8 cellular contexts compared by ENCODE assay signal in genomic region chr3:37859908-37860199, GRCh38. TPM values are rescaled to one million over a fixed set of nuclear protein-coding genes. Genes with fewer than 3 reads are reported as not detected.
DNase-seq lines count a peak whose midpoint lies in the region; ATAC-seq and TF ChIP-seq lines count a peak whose summit lies in the region.

No MANE protein-coding gene starts in this region.

- TF ChIP-seq CTCF in heart right ventricle (IDR thresholded peaks at IDR 0.05) (no peak), MCF 10A (IDR thresholded peaks at IDR 0.05; ENCODE audit: unreplicated experiment) (no peak), upper lobe of left lung (IDR thresholded peaks at IDR 0.05) (no peak)

- H3K4me3 Mint-ChIP-seq in MCF 10A (ENCODE audit: unreplicated experiment), result peak overlapping the region; percentile 87

- ATAC-seq in heart right ventricle (no peak), upper lobe of left lung (ENCODE audit: low FRiP score in 2 of 2) (no peak), HG03457 (IDR thresholded peaks at IDR 0.05; ENCODE audit: unreplicated experiment) (no peak), HG02642 (IDR thresholded peaks at IDR 0.05; ENCODE audit: poor library complexity, unreplicated experiment) (no peak)

- peaks cover 37% of the 10 kb centered on the region for H3K4me1 Mint-ChIP-seq in MCF 10A (ENCODE audit: insufficient read depth, unreplicated experiment)

- H3K9me3 Mint-ChIP-seq in MCF 10A (ENCODE audit: unreplicated experiment), result no peaks in the 10 kb centered on the region

- H3K27me3 ChIP-seq in heart right ventricle (no peaks in the 10 kb centered on the region), muscle layer of colon (ENCODE audit: control insufficient read depth in 1 of 2, insufficient read depth in 2 of 2, low read length in 2 of 2) (no peaks in the 10 kb centered on the region), upper lobe of left lung (no peaks in the 10 kb centered on the region)

- DNase-seq in heart right ventricle (no peak), cardiac septum (ENCODE audit: low spot score) (no peak), MCF 10A (ENCODE audit: unreplicated experiment) (no peak), upper lobe of left lung (peak in 1 of 2 donors; percentile 36), mucosa of gallbladder (ENCODE audit: low spot score) (no peak)

- no peaks in the 10 kb centered on the region for H3K36me3 ChIP-seq in heart right ventricle
- no peaks in the 10 kb centered on the region for H3K36me3 ChIP-seq in muscle layer of colon (ENCODE audit: insufficient read depth, low read length)
- H3K36me3 ChIP-seq in upper lobe of left lung, result no peaks in the 10 kb centered on the region

- peak overlapping the region; percentile 24 to 94 (median 84) for H3K27ac ChIP-seq in heart right ventricle
- peak overlapping the region; percentile 74 for H3K27ac ChIP-seq in muscle layer of colon (ENCODE audit: low read depth, low read length)
- peak overlapping the region; percentile 54 to 91 (median 88) for H3K27ac ChIP-seq in upper lobe of left lung

- no peak for TF ChIP-seq POLR2A in upper lobe of left lung (IDR thresholded peaks at IDR 0.05)

- H3K27me3 Mint-ChIP-seq in MCF 10A (ENCODE audit: insufficient read depth, unreplicated experiment), result no peaks in the 10 kb centered on the region

- H3K9me3 ChIP-seq in heart right ventricle, result no peaks in the 10 kb centered on the region
- H3K9me3 ChIP-seq in muscle layer of colon (ENCODE audit: low read length), result no peaks in the 10 kb centered on the region
- no peaks in the 10 kb centered on the region for H3K9me3 ChIP-seq in upper lobe of left lung

- no peak overlapping the region for H3K9ac ChIP-seq in muscle layer of colon (ENCODE audit: low read length)

- H3K4me1 ChIP-seq in heart right ventricle (peaks cover 13 to 58% (median 47%) of the 10 kb centered on the region in 9 donors), muscle layer of colon (ENCODE audit: insufficient read depth, low read length) (peaks cover 40% of the 10 kb centered on the region), upper lobe of left lung (peaks cover 23 to 48% (median 31%) of the 10 kb centered on the region in 4 donors)

- intact Hi-C loops in heart right ventricle (cut with DNase I) (loop anchor here in 2 of 10 donors (2.0 to 5.0 kb wide), 2 partner anchors 141 to 142 kb away; no protein-coding TSS in a partner anchor), cardiac septum (cut with DNase I) (no loop called here), MCF 10A (cut with micrococcal nuclease) (no loop called here)

- CTCF ChIA-PET in MCF 10A (lab: Yijun Ruan, JAX), result interaction anchor here (0.7 kb wide), 1 partner anchor 89 kb away, joined by 3 read pairs; no protein-coding TSS in a partner anchor

- POLR2A ChIA-PET in MCF 10A (lab: Yijun Ruan, JAX), result no interaction called here

- H3K4me3 ChIP-seq in heart right ventricle, result peak overlapping the region in 3 of 10 donors; percentile 70 to 78 (median 72)
- H3K4me3 ChIP-seq in muscle layer of colon (ENCODE audit: low read depth in 1 of 2, low read length in 2 of 2), result peak overlapping the region; percentile 26 to 38
- no peak overlapping the region for H3K4me3 ChIP-seq in upper lobe of left lung

- peak overlapping the region; percentile 86 for H3K27ac Mint-ChIP-seq in MCF 10A (ENCODE audit: low read depth, unreplicated experiment)

- no peak for TF ChIP-seq EP300 in upper lobe of left lung (IDR thresholded peaks at IDR 0.05)

- TSS peak; percentile 46 for BruUV-seq in MCF 10A (replicated peaks; lab: Mats Ljungman, UMichigan)

- no peaks in the 10 kb centered on the region for H3K36me3 Mint-ChIP-seq in MCF 10A (ENCODE audit: insufficient read depth, unreplicated experiment)

- 83 to 85% methylated on average over 6 of the region's 6 CpGs for WGBS in heart right ventricle, 2 donors
- 86% methylated on average over 6 of the region's 6 CpGs; no CpG with 5 or more reads in 1 of the 2 donors for WGBS in upper lobe of left lung, 2 donors

RNA-seq across cellular contexts. Expression of gene CTDSPL, which starts 1.8 kb away (rescaled TPM):
- total RNA-seq in heart right ventricle (10 to 100 TPM; 27.8 to 51.5 (median 42.0) TPM), cardiac septum (36.4 TPM), MCF 10A (2022) (28.6 and 38.8 TPM in 2 replicates), upper lobe of left lung (10 to 100 TPM; 35.6 to 78.1 (median 55.5) TPM), mucosa of gallbladder (176 TPM)
- 10 to 100 TPM in 1 of 2 donors, 1 to 10 TPM in 1; 5.4 to 11.3 TPM for polyA plus RNA-seq in heart right ventricle

Comparison
In these comparisons a context has a peak if more than half of its experiments do, and no peak if none do; other contexts are left out.
1. H3K4me3 ChIP-seq: peak in muscle layer of colon (2 of 2); none in upper lobe of left lung (0 of 4).
2. Peak in every context shown above with its lines, with median percentiles within 50 percentile points of each other: H3K27ac ChIP-seq.